ENCODE assay signal across 18 cellular contexts in the genomic region with DNA sequence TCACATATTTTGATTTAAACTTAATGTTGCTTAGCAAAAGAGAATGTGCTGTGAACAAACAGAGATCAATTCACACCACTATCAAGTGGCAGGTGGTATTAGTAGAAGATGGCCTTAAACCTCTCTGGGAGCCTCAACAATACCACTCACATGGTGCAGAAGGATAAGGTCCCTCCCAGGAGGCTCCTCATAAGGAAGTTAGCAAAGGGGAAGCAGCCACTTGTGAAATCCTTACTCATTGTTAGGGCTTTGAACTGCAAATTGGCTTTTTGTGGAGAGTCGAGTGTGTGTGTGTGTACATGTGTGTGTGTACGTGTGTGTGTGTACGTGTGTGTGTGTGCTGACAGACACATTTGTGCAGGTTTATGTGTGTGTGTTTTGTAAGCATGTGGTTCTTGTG. TPM values are rescaled to one million over a fixed set of nuclear protein-coding genes. Genes with fewer than 3 reads are reported as not detected.
"Had no signal": no experiment of that assay in that cellular context is flagged by ENCODE, and none has a peak within 500 bp of the region (broad histone marks: within the 10 kb centered on the region; RNA-seq: fewer than 3 reads in every experiment).

No MANE protein-coding gene starts in this region.

- H3K27ac ChIP-seq: esophagus muscularis mucosa, heart right ventricle, left ventricle myocardium inferior, spleen, testis had no signal

- H3K4me1 Mint-ChIP-seq: activated CD4-positive, alpha-beta T cell treated with anti-CD3 and anti-CD28 coated beads for 36 hours; activated naive CD4-positive, alpha-beta T cell treated with anti-CD3 and anti-CD28 coated beads, Interleukin-2, amount 50 U/mL, for 24 hours; stimulated activated memory B cell treated with anti-CD40 and anti-IgM and Interleukin-4, amounts not matched to agents 10 μg/mL and 1 μg/mL and 100 μg/mL, for 72 hours had no signal

- H3K36me3 ChIP-seq: esophagus muscularis mucosa, heart right ventricle, left ventricle myocardium inferior, spleen had no signal

- ATAC-seq: activated CD4-positive, alpha-beta T cell treated with anti-CD3 and anti-CD28 coated beads for 36 hours; heart right ventricle; stimulated activated memory B cell treated with anti-CD40 and anti-IgM and Interleukin-4, amounts not matched to agents 10 μg/mL and 1 μg/mL and 100 μg/mL, for 72 hours had no signal

- H3K27ac Mint-ChIP-seq: activated CD4-positive, alpha-beta T cell treated with anti-CD3 and anti-CD28 coated beads for 36 hours; activated naive CD4-positive, alpha-beta T cell treated with anti-CD3 and anti-CD28 coated beads, Interleukin-2, amount 50 U/mL, for 24 hours; stimulated activated memory B cell treated with anti-CD40 and anti-IgM and Interleukin-4, amounts not matched to agents 10 μg/mL and 1 μg/mL and 100 μg/mL, for 72 hours; type B pancreatic cell had no signal

- H3K4me3 ChIP-seq: esophagus muscularis mucosa, heart right ventricle, left ventricle myocardium inferior, spleen, testis had no signal

- H3K4me1 ChIP-seq: esophagus muscularis mucosa, heart right ventricle, left ventricle myocardium inferior, spleen, testis had no signal

- H3K4me3 Mint-ChIP-seq: activated CD4-positive, alpha-beta T cell treated with anti-CD3 and anti-CD28 coated beads for 36 hours; activated naive CD4-positive, alpha-beta T cell treated with anti-CD3 and anti-CD28 coated beads, Interleukin-2, amount 50 U/mL, for 24 hours; stimulated activated memory B cell treated with anti-CD40 and anti-IgM and Interleukin-4, amounts not matched to agents 10 μg/mL and 1 μg/mL and 100 μg/mL, for 72 hours; type B pancreatic cell had no signal

- H3K9me3 ChIP-seq: esophagus muscularis mucosa, heart right ventricle, left ventricle myocardium inferior, spleen, testis had no signal

- DNase-seq: activated CD4-positive, alpha-beta T cell treated with anti-CD3 and anti-CD28 coated beads for 36 hours; activated CD4-positive, alpha-beta T cell treated with anti-CD3 and anti-CD28 coated beads, Interleukin-2, amount 50 U/mL, for 48 hours; activated gamma-delta T cell; dermis blood vessel endothelial cell; effector memory CD4-positive, alpha-beta T cell; heart right ventricle; left ventricle myocardium inferior; mammary epithelial cell; occipital lobe; posterior cingulate gyrus; spleen; stimulated activated CD4-positive, alpha-beta T cell treated with anti-CD3 and anti-CD28 coated beads, Interleukin-4, amount 100 ng/mL, for 4 hours; testis had no signal

- H3K27me3 ChIP-seq: testis had no signal

- H3K36me3 Mint-ChIP-seq: activated naive CD4-positive, alpha-beta T cell treated with anti-CD3 and anti-CD28 coated beads, Interleukin-2, amount 50 U/mL, for 24 hours; stimulated activated memory B cell treated with anti-CD40 and anti-IgM and Interleukin-4, amounts not matched to agents 10 μg/mL and 1 μg/mL and 100 μg/mL, for 72 hours; type B pancreatic cell had no signal

RNA-seq across cellular contexts. Expression of a gene that starts 48.9 kb away (rescaled TPM):
- total RNA-seq: activated CD4-positive, alpha-beta T cell treated with anti-CD3 and anti-CD28 coated beads for 36 hours; endothelial cell of umbilical vein; heart right ventricle; left ventricle myocardium inferior; spleen had no signal
- polyA plus RNA-seq: endothelial cell of umbilical vein, heart right ventricle, spleen had no signal
